Comparison of ENCODE assay signal across 8 cellular contexts in the genomic region with DNA sequence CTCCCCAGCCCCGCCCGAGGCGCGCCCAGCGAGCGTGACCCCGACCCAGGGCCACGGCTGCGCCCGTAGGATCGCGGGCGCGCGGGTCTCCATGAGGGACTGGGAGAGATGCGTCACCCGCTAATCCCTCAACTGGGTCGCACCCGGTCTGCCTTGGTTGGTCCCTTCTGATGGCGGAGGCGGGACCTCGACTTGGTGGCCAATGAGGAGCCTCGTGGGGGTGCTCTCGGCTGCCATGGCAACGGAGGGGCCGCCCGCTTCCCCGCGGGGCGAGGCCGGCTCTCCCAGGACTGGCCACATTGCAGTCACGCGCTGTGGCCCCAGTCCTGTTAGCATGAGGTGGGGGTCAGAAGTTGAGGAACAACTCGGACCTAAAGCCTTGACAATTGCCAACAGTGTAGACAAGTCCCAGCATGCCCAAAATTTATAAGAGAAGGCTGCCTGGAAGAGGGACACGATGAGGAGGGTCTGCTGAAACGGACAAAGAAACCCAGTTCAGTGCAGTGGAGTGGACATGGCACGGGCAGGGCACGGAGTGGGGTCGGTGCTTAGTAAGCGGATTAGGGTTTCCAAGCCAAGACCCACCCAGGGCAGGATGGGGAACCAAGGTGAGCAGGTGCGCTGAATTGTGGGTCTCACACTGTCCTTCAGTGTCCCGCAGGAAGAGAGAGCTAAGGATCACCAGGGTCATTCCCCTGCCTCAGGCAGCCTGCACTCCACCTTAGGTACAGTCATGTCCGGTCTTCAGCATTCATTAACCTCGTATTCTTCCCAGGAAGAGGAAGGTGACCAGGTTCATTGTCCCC. TPM values are rescaled to one million over a fixed set of nuclear protein-coding genes. Genes with fewer than 3 reads are reported as not detected.
DNase-seq lines count a peak whose midpoint lies in the region; ATAC-seq, FAIRE-seq and TF ChIP-seq lines count a peak whose summit lies in the region.

No MANE protein-coding gene starts in this region.

- TF ChIP-seq POLR2A in HepG2 (IDR thresholded peaks at IDR 0.05; ENCODE audit: insufficient read depth in 1 of 2, low read depth in 2 of 2, low read length in 2 of 2): no peak

- peak; percentile 69 for ATAC-seq in GM19025 (IDR thresholded peaks at IDR 0.05; ENCODE audit: low read depth, unreplicated experiment)
- ATAC-seq in HG03280 (IDR thresholded peaks at IDR 0.05; ENCODE audit: unreplicated experiment): peak; percentile 76
- ATAC-seq in HepG2: no peak

- H3K27me3 Mint-ChIP-seq in activated CD4-positive, alpha-beta T cell treated with anti-CD3 and anti-CD28 coated beads, Interleukin-2, amount 10 ng/mL, durations not matched to agents 7 days and 5 days: no peaks in the 10 kb centered on the region

- no peak for FAIRE-seq in HepG2 (lab: Jason Lieb, UNC)

- no peaks in the 10 kb centered on the region for H3K9me3 ChIP-seq in HepG2 (ENCODE audit: low read length)

- H3K36me3 Mint-ChIP-seq in activated CD4-positive, alpha-beta T cell treated with anti-CD3 and anti-CD28 coated beads, Interleukin-2, amount 10 ng/mL, durations not matched to agents 7 days and 5 days (ENCODE audit: low read depth): peaks cover 10% of the 10 kb centered on the region

- H3K79me2 ChIP-seq in HepG2 (ENCODE audit: insufficient read depth, low read length): no peaks in the 10 kb centered on the region

- WGBS in HepG2 (ENCODE audit: low lambda C conversion rate): 92% methylated on average over 40 of the region's 44 CpGs

- TF ChIP-seq EP300 in HepG2 (IDR thresholded peaks at IDR 0.05; ENCODE audit: low read depth in 2 of 2, low read length in 2 of 2): no peak
- no peak for TF ChIP-seq EP300 in HepG2 (CRISPR knock-in tag; IDR thresholded peaks at IDR 0.05; ENCODE audit: borderline replicate concordance)

- H4K20me1 ChIP-seq in HepG2 (ENCODE audit: insufficient read depth, low read length): no peaks in the 10 kb centered on the region

- DNase-seq in AG10803 (ENCODE audit: low read depth) (peak; percentile 99), NCI-H345 treated with DMSO at 0.1 percent for 48 hours (lab: John Stamatoyannopoulos, UW; ENCODE audit: unreplicated experiment) (peak; percentile 80), dedifferentiated amniotic fluid mesenchymal stem cell (ENCODE audit: extremely low spot score) (peak; percentile 98), HepG2 (ENCODE audit: low spot score) (no peak)
- peak; percentile 95 for DNase-seq in activated CD4-positive, alpha-beta T cell treated with anti-CD3 and anti-CD28 coated beads, Interleukin-2, amount 10 ng/mL, durations not matched to agents 7 days and 5 days
- peak; percentile 91 to 93 for DNase-seq in stimulated activated CD4-positive, alpha-beta T cell treated with anti-CD3 and anti-CD28 coated beads, Interleukin-2, amount 100 ng/mL, for 48 hours

- H3K9me3 Mint-ChIP-seq in activated CD4-positive, alpha-beta T cell treated with anti-CD3 and anti-CD28 coated beads, Interleukin-2, amount 10 ng/mL, durations not matched to agents 7 days and 5 days: peaks cover 3% of the 10 kb centered on the region

- in situ Hi-C loops in HepG2 (cut with HindIII; ENCODE audit: extremely low pct_ligation_motif_present, low pct_unique_long_range_greater_than_20kb): no loop called here

- intact Hi-C loops in HepG2 (cut with micrococcal nuclease; ENCODE audit: unreplicated experiment): no loop called here

- no peaks in the 10 kb centered on the region for H3K27me3 ChIP-seq in HepG2 (ENCODE audit: control insufficient read depth in 1 of 2, insufficient read depth in 2 of 2, low read length in 2 of 2)

- H3K9ac ChIP-seq in HepG2 (ENCODE audit: insufficient read depth, low read depth, low read length): no peak overlapping the region

- no peak overlapping the region for H2AFZ ChIP-seq in HepG2 (ENCODE audit: low read length)

- TF ChIP-seq CTCF in AG10803 (conservative IDR thresholded peaks at IDR 0.05; ENCODE audit: low read length): no peak
- TF ChIP-seq CTCF in HepG2 (CRISPR knock-in tag; IDR thresholded peaks at IDR 0.05): no peak

- POLR2A ChIA-PET in activated CD4-positive, alpha-beta T cell treated with anti-CD3 and anti-CD28 coated beads, Interleukin-2, amount 10 ng/mL, durations not matched to agents 7 days and 5 days (lab: Charles Lee): interaction anchor here (0.5 to 1.5 kb wide), 16 partner anchors 10 to 206 kb away, joined by 3 to 15 read pairs (median 4); partner anchors contain the start of gene DDIT4
- POLR2A ChIA-PET in HepG2 (lab: Yijun Ruan, JAX): interaction anchor here (0.8 to 1.2 kb wide), 2 partner anchors 23 to 25 kb away, joined by 3 read pairs; partner anchors contain the start of gene DDIT4

- peak overlapping the region; percentile 82 for H3K4me3 Mint-ChIP-seq in activated CD4-positive, alpha-beta T cell treated with anti-CD3 and anti-CD28 coated beads, Interleukin-2, amount 10 ng/mL, durations not matched to agents 7 days and 5 days

- H3K4me3 ChIP-seq in AG10803 (ENCODE audit: low read length): peak overlapping the region; percentile 62
- no peak overlapping the region for H3K4me3 ChIP-seq in HepG2 (replicated peaks in 1 of 3; ENCODE audit: insufficient read depth in 1 of 3, low read depth in 2 of 3, low read length in 3 of 3)

- no peak for TF ChIP-seq RAD21 in HepG2 (CRISPR knock-in tag; IDR thresholded peaks at IDR 0.05)

- H3K4me1 ChIP-seq in HepG2 (ENCODE audit: insufficient read depth, low read length): peaks cover 40% of the 10 kb centered on the region

- no peaks in the 10 kb centered on the region for H3K36me3 ChIP-seq in HepG2 (replicated peaks in 1 of 2; ENCODE audit: control insufficient read depth in 1 of 2, insufficient read depth in 2 of 2, low read length in 2 of 2)

- no peak overlapping the region for H3K4me2 ChIP-seq in HepG2 (ENCODE audit: low read depth, low read length)

- no peak overlapping the region for H3K27ac ChIP-seq in HepG2 (ENCODE audit: extremely low read length, insufficient read depth, low read length)

- no TSS peak for BruUV-seq in HepG2 (replicated peaks; lab: Mats Ljungman, UMichigan)

- CTCF ChIA-PET in activated CD4-positive, alpha-beta T cell treated with anti-CD3 and anti-CD28 coated beads, Interleukin-2, amount 10 ng/mL, durations not matched to agents 7 days and 5 days (lab: Charles Lee): interaction anchor here (0.7 to 1.9 kb wide), 13 partner anchors 7 to 44 kb away, joined by 3 to 8 read pairs (median 6); partner anchors contain the start of gene DDIT4
- CTCF ChIA-PET in HepG2 (lab: Yijun Ruan, JAX; ENCODE audit: low intra/inter-chr PET ratio, low total read pairs): no interaction called here

- H3K27ac Mint-ChIP-seq in activated CD4-positive, alpha-beta T cell treated with anti-CD3 and anti-CD28 coated beads, Interleukin-2, amount 10 ng/mL, durations not matched to agents 7 days and 5 days: peak overlapping the region; percentile 97

- peaks cover 70% of the 10 kb centered on the region for H3K4me1 Mint-ChIP-seq in activated CD4-positive, alpha-beta T cell treated with anti-CD3 and anti-CD28 coated beads, Interleukin-2, amount 10 ng/mL, durations not matched to agents 7 days and 5 days

RNA-seq across cellular contexts. Expression of gene DDIT4, which starts 24.4 kb away (rescaled TPM):
- 100 to 1,000 TPM; 166 to 189 TPM for total RNA-seq in activated CD4-positive, alpha-beta T cell treated with anti-CD3 and anti-CD28 coated beads, Interleukin-2, amount 10 ng/mL, durations not matched to agents 7 days and 5 days
- 35.2 and 35.6 TPM in 2 replicates for total RNA-seq in HepG2 (2016; rRNA removed; fragmentation: Illumina TruSeq; extraction: Trizol)
- total RNA-seq in HepG2 (2016; cell fraction: cytosol; rRNA removed; fragmentation: Illumina TruSeq; extraction: Trizol; ENCODE audit: low read depth): 17.3 and 17.4 TPM in 2 replicates
- total RNA-seq in HepG2 (2016; cell fraction: insoluble cytoplasmic fraction; rRNA removed; fragmentation: Illumina TruSeq; extraction: Trizol): 35.9 and 37.2 TPM in 2 replicates
- 34.5 and 35.2 TPM in 2 replicates for total RNA-seq in HepG2 (2016; cell fraction: membrane; rRNA removed; fragmentation: Illumina TruSeq; extraction: Trizol)
- total RNA-seq in HepG2 (2016; cell fraction: nucleus; rRNA removed; fragmentation: Illumina TruSeq; extraction: Trizol): 19.2 and 19.4 TPM in 2 replicates
- polyA plus RNA-seq in HepG2 (2011; rRNA removed): 40.7 and 78.9 TPM in 2 replicates
- 47.3 and 59.3 TPM in 2 replicates for polyA plus RNA-seq in HepG2 (2011; cell fraction: cytosol; rRNA removed)
- polyA plus RNA-seq in HepG2 (2011; cell fraction: nucleus; rRNA removed): 73.1 and 98.3 TPM in 2 replicates
- polyA plus RNA-seq in HepG2 (2012): 82.2 and 137 TPM in 2 replicates
- 3.8 and 5.2 TPM in 2 replicates for polyA plus RNA-seq in HepG2 (2016; cell fraction: cytosol; fragmentation: Illumina TruSeq; extraction: Trizol; ENCODE audit: low read depth)
- 24.9 and 26.7 TPM in 2 replicates for polyA plus RNA-seq in HepG2 (2016; cell fraction: insoluble cytoplasmic fraction; fragmentation: Illumina TruSeq; extraction: Trizol; ENCODE audit: low read depth)
- polyA plus RNA-seq in HepG2 (2016; cell fraction: membrane; fragmentation: Illumina TruSeq; extraction: Trizol; ENCODE audit: low read depth): 8.1 and 8.4 TPM in 2 replicates
- polyA plus RNA-seq in HepG2 (2016; cell fraction: nucleus; fragmentation: Illumina TruSeq; extraction: Trizol; ENCODE audit: insufficient read depth, low read depth): 27.3 and 28.4 TPM in 2 replicates
- polyA minus RNA-seq in HepG2 (2011; rRNA and poly(A)+ RNA removed; ENCODE audit: low replicate concordance): 150 and 161 TPM in 2 replicates
- polyA minus RNA-seq in HepG2 (2011; cell fraction: cytosol; rRNA and poly(A)+ RNA removed): 74.7 and 77.2 TPM in 2 replicates
- 51.2 and 56.2 TPM in 2 replicates for polyA minus RNA-seq in HepG2 (2011; cell fraction: nucleus; rRNA and poly(A)+ RNA removed)

RNA-seq across cellular contexts. Expression of gene DNAJB12, which starts 56.5 kb away (rescaled TPM):
- total RNA-seq in activated CD4-positive, alpha-beta T cell treated with anti-CD3 and anti-CD28 coated beads, Interleukin-2, amount 10 ng/mL, durations not matched to agents 7 days and 5 days: 10 to 100 TPM; 31.8 to 34.5 TPM
- 11.4 and 18.2 TPM in 2 replicates for total RNA-seq in HepG2 (2016; rRNA removed; fragmentation: Illumina TruSeq; extraction: Trizol)
- 3.9 and 5.0 TPM in 2 replicates for total RNA-seq in HepG2 (2016; cell fraction: cytosol; rRNA removed; fragmentation: Illumina TruSeq; extraction: Trizol; ENCODE audit: low read depth)
- total RNA-seq in HepG2 (2016; cell fraction: insoluble cytoplasmic fraction; rRNA removed; fragmentation: Illumina TruSeq; extraction: Trizol): 9.2 and 19.9 TPM in 2 replicates
- 6.8 and 7.7 TPM in 2 replicates for total RNA-seq in HepG2 (2016; cell fraction: membrane; rRNA removed; fragmentation: Illumina TruSeq; extraction: Trizol)
- total RNA-seq in HepG2 (2016; cell fraction: nucleus; rRNA removed; fragmentation: Illumina TruSeq; extraction: Trizol): 18.8 and 22.8 TPM in 2 replicates
- 10.8 and 13.6 TPM in 2 replicates for polyA plus RNA-seq in HepG2 (2011; rRNA removed)
- polyA plus RNA-seq in HepG2 (2011; cell fraction: cytosol; rRNA removed): 8.7 and 9.8 TPM in 2 replicates
- polyA plus RNA-seq in HepG2 (2011; cell fraction: nucleus; rRNA removed): 21.4 and 23.3 TPM in 2 replicates
- 11.6 and 13.7 TPM in 2 replicates for polyA plus RNA-seq in HepG2 (2012)
- 3.5 TPM in 2 replicates for polyA plus RNA-seq in HepG2 (2016; cell fraction: cytosol; fragmentation: Illumina TruSeq; extraction: Trizol; ENCODE audit: low read depth)
- polyA plus RNA-seq in HepG2 (2016; cell fraction: insoluble cytoplasmic fraction; fragmentation: Illumina TruSeq; extraction: Trizol; ENCODE audit: low read depth): 9.6 and 12.1 TPM in 2 replicates
- 5.2 and 5.7 TPM in 2 replicates for polyA plus RNA-seq in HepG2 (2016; cell fraction: membrane; fragmentation: Illumina TruSeq; extraction: Trizol; ENCODE audit: low read depth)
- polyA plus RNA-seq in HepG2 (2016; cell fraction: nucleus; fragmentation: Illumina TruSeq; extraction: Trizol; ENCODE audit: insufficient read depth, low read depth): 30.8 and 32.2 TPM in 2 replicates
- 15.9 and 24.1 TPM in 2 replicates for polyA minus RNA-seq in HepG2 (2011; rRNA and poly(A)+ RNA removed; ENCODE audit: low replicate concordance)
- 8.8 and 8.9 TPM in 2 replicates for polyA minus RNA-seq in HepG2 (2011; cell fraction: cytosol; rRNA and poly(A)+ RNA removed)
- 18.4 and 18.9 TPM in 2 replicates for polyA minus RNA-seq in HepG2 (2011; cell fraction: nucleus; rRNA and poly(A)+ RNA removed)
